In the genomic region with DNA sequence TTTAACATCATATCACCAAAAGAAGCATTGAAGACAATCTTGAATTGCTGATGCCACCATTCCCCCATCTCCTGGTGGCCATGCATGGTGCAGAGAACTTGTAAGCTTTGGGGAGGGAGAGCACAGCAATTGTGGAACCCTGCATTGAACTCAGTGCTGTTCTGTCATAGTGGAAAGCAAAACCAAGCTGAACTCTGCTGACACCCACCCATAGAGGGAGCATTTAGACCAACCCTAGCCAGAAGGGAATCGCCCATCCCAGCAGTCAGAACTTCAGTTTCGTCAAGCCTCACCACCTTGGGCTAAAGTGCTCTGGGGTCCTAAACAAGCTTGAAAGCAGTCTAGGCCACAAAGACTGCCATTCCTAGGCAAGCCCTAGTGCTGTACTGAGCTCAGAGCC, we compare ENCODE assay signal across 17 cellular contexts. TPM values are rescaled to one million over a fixed set of nuclear protein-coding genes. Genes with fewer than 3 reads are reported as not detected.
DNase-seq lines count a peak whose midpoint lies in the region; ATAC-seq and TF ChIP-seq lines count a peak whose summit lies in the region.
"Had no signal": no experiment of that assay in that cellular context is flagged by ENCODE, and none has a peak within 500 bp of the region (broad histone marks: within the 10 kb centered on the region; RNA-seq: fewer than 3 reads in every experiment).

No MANE protein-coding gene starts in this region.

- H3K4me1 Mint-ChIP-seq in osteocyte (ENCODE audit: unreplicated experiment): peaks cover 3% of the 10 kb centered on the region
- H3K4me1 Mint-ChIP-seq in stimulated activated naive CD8-positive, alpha-beta T cell treated with anti-CD3 and anti-CD28 coated beads, Interleukin-15, amount 100 ng/mL, for 72 hours: no peaks in the 10 kb centered on the region
- H3K4me1 Mint-ChIP-seq: activated CD4-positive, alpha-beta T cell treated with anti-CD3 and anti-CD28 coated beads, Interleukin-2, amount 10 ng/mL, durations not matched to agents 24 days and 14 days; activated naive CD4-positive, alpha-beta T cell treated with anti-CD3 and anti-CD28 coated beads, Interleukin-2, amount 10 ng/mL, durations not matched to agents 7 days and 5 days; brain; naive thymus-derived CD4-positive, alpha-beta T cell had no signal

- no peaks in the 10 kb centered on the region for H3K9me3 ChIP-seq in BE2C

- TF ChIP-seq CTCF in BE2C (IDR thresholded peaks at IDR 0.05; ENCODE audit: low read depth, low read length): peak; percentile 27
- peak; percentile 39 for TF ChIP-seq CTCF in HFF-Myc (IDR thresholded peaks at IDR 0.05; ENCODE audit: low read depth, low read length, missing control alignments)
- peak; percentile 14; the same call in 1 of the 2 replicates for TF ChIP-seq CTCF in WI38 (IDR thresholded peaks at IDR 0.05; ENCODE audit: low read depth, low read length)
- peak; percentile 53 for TF ChIP-seq CTCF in fibroblast of villous mesenchyme (IDR thresholded peaks at IDR 0.05; ENCODE audit: insufficient read depth, low read depth, low read length)
- no peak for TF ChIP-seq CTCF in osteocyte (IDR thresholded peaks at IDR 0.05)

- H3K27me3 ChIP-seq in BE2C: peaks cover 32% of the 10 kb centered on the region

- H3K4me1 ChIP-seq in BE2C: no peaks in the 10 kb centered on the region

- no peak for DNase-seq in BE2C
- no peak for DNase-seq in HFF-Myc (ENCODE audit: extremely low read depth, low read depth)
- DNase-seq in fibroblast of villous mesenchyme (ENCODE audit: low read depth): peak; percentile 17
- DNase-seq in osteocyte (ENCODE audit: extremely low spot score, unreplicated experiment): no peak
- no peak for DNase-seq in NCI-H2081 (lab: John Stamatoyannopoulos, UW)
- no peak for DNase-seq in stimulated activated naive CD8-positive, alpha-beta T cell treated with anti-CD3 and anti-CD28 coated beads, Interleukin-15, amount 100 ng/mL, for 72 hours
- DNase-seq: activated CD4-positive, alpha-beta T cell treated with anti-CD3 and anti-CD28 coated beads, Interleukin-2, amount 10 ng/mL, durations not matched to agents 24 days and 14 days; activated naive CD4-positive, alpha-beta T cell treated with anti-CD3 and anti-CD28 coated beads, Interleukin-2, amount 10 ng/mL, durations not matched to agents 7 days and 5 days; AML-193; DMS153; naive thymus-derived CD4-positive, alpha-beta T cell; stimulated activated naive CD8-positive, alpha-beta T cell treated with anti-CD3 and anti-CD28 coated beads, Interleukin-15, Interleukin-2, amounts not matched to agents 100 U/mL and 50 U/mL, for 24 hours had no signal

- H3K4me3 Mint-ChIP-seq in osteocyte (ENCODE audit: unreplicated experiment): no peak overlapping the region
- H3K4me3 Mint-ChIP-seq in stimulated activated naive CD8-positive, alpha-beta T cell treated with anti-CD3 and anti-CD28 coated beads, Interleukin-15, amount 100 ng/mL, for 72 hours: no peak overlapping the region
- H3K4me3 Mint-ChIP-seq: activated CD4-positive, alpha-beta T cell treated with anti-CD3 and anti-CD28 coated beads, Interleukin-2, amount 10 ng/mL, durations not matched to agents 24 days and 14 days; activated naive CD4-positive, alpha-beta T cell treated with anti-CD3 and anti-CD28 coated beads, Interleukin-2, amount 10 ng/mL, durations not matched to agents 7 days and 5 days; brain; naive thymus-derived CD4-positive, alpha-beta T cell; T-helper 1 cell treated with Interleukin-12 subunit alpha and Interleukin-12 subunit beta and Interleukin-4 antibody, amounts not matched to agents 30 μg/mL and 1 μg/mL, for 36 hours had no signal

- no peak overlapping the region for H3K4me3 ChIP-seq in BE2C (ENCODE audit: low read depth, low read length)
- no peak overlapping the region for H3K4me3 ChIP-seq in HFF-Myc (replicated peaks; ENCODE audit: low read depth, low read length)
- H3K4me3 ChIP-seq in WI38 (ENCODE audit: low read depth, low read length): no peak overlapping the region
- H3K4me3 ChIP-seq in fibroblast of villous mesenchyme (ENCODE audit: low read depth, low read length): no peak overlapping the region

- peaks cover 5% of the 10 kb centered on the region for H3K9me3 Mint-ChIP-seq in osteocyte (ENCODE audit: unreplicated experiment)
- H3K9me3 Mint-ChIP-seq in stimulated activated naive CD8-positive, alpha-beta T cell treated with anti-CD3 and anti-CD28 coated beads, Interleukin-15, amount 100 ng/mL, for 72 hours: peaks cover 7 to 27% of the 10 kb centered on the region in 2 donors

- ATAC-seq in HG03196 (IDR thresholded peaks at IDR 0.05; ENCODE audit: unreplicated experiment): no peak
- no peak for ATAC-seq in stimulated activated naive CD8-positive, alpha-beta T cell treated with anti-CD3 and anti-CD28 coated beads, Interleukin-15, amount 100 ng/mL, for 72 hours
- ATAC-seq: naive thymus-derived CD4-positive, alpha-beta T cell; Right ventricle myocardium inferior; stimulated activated naive CD8-positive, alpha-beta T cell treated with anti-CD3 and anti-CD28 coated beads, Interleukin-15, Interleukin-2, amounts not matched to agents 100 U/mL and 50 U/mL, for 24 hours had no signal

- H3K27me3 Mint-ChIP-seq in osteocyte (ENCODE audit: unreplicated experiment): peaks cover 72% of the 10 kb centered on the region
- H3K27me3 Mint-ChIP-seq in stimulated activated naive CD8-positive, alpha-beta T cell treated with anti-CD3 and anti-CD28 coated beads, Interleukin-15, amount 100 ng/mL, for 72 hours: peaks cover 33% of the 10 kb centered on the region

- no peaks in the 10 kb centered on the region for H3K36me3 ChIP-seq in BE2C

- no peak overlapping the region for H3K27ac Mint-ChIP-seq in osteocyte (ENCODE audit: unreplicated experiment)
- H3K27ac Mint-ChIP-seq in stimulated activated naive CD8-positive, alpha-beta T cell treated with anti-CD3 and anti-CD28 coated beads, Interleukin-15, amount 100 ng/mL, for 72 hours: no peak overlapping the region
- H3K27ac Mint-ChIP-seq: activated CD4-positive, alpha-beta T cell treated with anti-CD3 and anti-CD28 coated beads, Interleukin-2, amount 10 ng/mL, durations not matched to agents 24 days and 14 days; activated naive CD4-positive, alpha-beta T cell treated with anti-CD3 and anti-CD28 coated beads, Interleukin-2, amount 10 ng/mL, durations not matched to agents 7 days and 5 days; brain; T-helper 1 cell treated with Interleukin-12 subunit alpha and Interleukin-12 subunit beta and Interleukin-4 antibody, amounts not matched to agents 30 μg/mL and 1 μg/mL, for 36 hours had no signal

- H3K36me3 Mint-ChIP-seq in osteocyte (ENCODE audit: unreplicated experiment): no peaks in the 10 kb centered on the region
- H3K36me3 Mint-ChIP-seq: activated naive CD4-positive, alpha-beta T cell treated with anti-CD3 and anti-CD28 coated beads, Interleukin-2, amount 10 ng/mL, durations not matched to agents 7 days and 5 days; brain had no signal

RNA-seq across cellular contexts. Expression of gene RUSC2, which starts 37.4 kb away (rescaled TPM):
- 12.2 TPM for polyA plus RNA-seq in BE2C (2012; ENCODE audit: insufficient read depth, insufficient read length, low read depth)
- total RNA-seq in fibroblast of villous mesenchyme: 24.2 and 33.2 TPM in 2 replicates
- 59.4 and 67.1 TPM in 2 replicates for total RNA-seq in osteocyte
